Comparison of ENCODE assay signal across 13 cellular contexts in genomic region chr18:68177807-68178702, GRCh38.
DNase-seq lines count a peak whose midpoint lies in the region; ATAC-seq, FAIRE-seq and TF ChIP-seq lines count a peak whose summit lies in the region.
"Had no signal": no experiment of that assay in that cellular context is flagged by ENCODE, and none has a peak within 500 bp of the region (broad histone marks: within the 10 kb centered on the region; RNA-seq: fewer than 3 reads in every experiment).

No MANE protein-coding gene starts in this region.

- no peak overlapping the region for H2AFZ ChIP-seq in fibroblast of lung (ENCODE audit: low read length)

- H3K4me3 ChIP-seq in fibroblast of lung (replicated peaks in 1 of 4; ENCODE audit: control extremely low read depth in 1 of 4, insufficient read depth in 1 of 4, low read depth in 3 of 4, low read length in 4 of 4), result no peak overlapping the region
- no peak overlapping the region for H3K4me3 ChIP-seq in small intestine (ENCODE audit: low read depth in 1 of 2, low read length in 2 of 2)
- H3K4me3 ChIP-seq: heart right ventricle had no signal

- no peaks in the 10 kb centered on the region for H4K20me1 ChIP-seq in fibroblast of lung (ENCODE audit: control insufficient read depth, extremely low read depth, insufficient read depth, low read length)

- no peaks in the 10 kb centered on the region for H3K79me2 ChIP-seq in fibroblast of lung (ENCODE audit: control insufficient read depth, insufficient read depth, low read length)

- H3K27me3 ChIP-seq in fibroblast of lung (ENCODE audit: control insufficient read depth, insufficient read depth, low read length), result no peaks in the 10 kb centered on the region
- H3K27me3 ChIP-seq in small intestine (ENCODE audit: control insufficient read depth in 2 of 2, insufficient read depth in 2 of 2, low read length in 2 of 2), result no peaks in the 10 kb centered on the region
- H3K27me3 ChIP-seq: heart right ventricle had no signal

- TF ChIP-seq CTCF in fibroblast of lung (conservative IDR thresholded peaks at IDR 0.05 in 1 of 2, IDR thresholded peaks at IDR 0.05 in 1 of 2; ENCODE audit: low read depth in 1 of 2, low read length in 2 of 2), result no peak

- no peak overlapping the region for H3K4me2 ChIP-seq in fibroblast of lung (ENCODE audit: extremely low read depth, insufficient read depth, low read length)

- H3K27ac ChIP-seq in fibroblast of lung (ENCODE audit: insufficient read depth, low read length) (peak overlapping the region; percentile 49), small intestine (ENCODE audit: low read depth in 1 of 2, low read length in 1 of 2) (no peak overlapping the region)
- H3K27ac ChIP-seq: heart right ventricle had no signal

- H3K9me3 ChIP-seq in fibroblast of lung (ENCODE audit: control insufficient read depth, insufficient read depth, low read depth, low read length) (no peaks in the 10 kb centered on the region), small intestine (ENCODE audit: control insufficient read depth, low read depth) (no peaks in the 10 kb centered on the region)

- H3K4me1 ChIP-seq in fibroblast of lung (ENCODE audit: control insufficient read depth, extremely low read depth, insufficient read depth, low read length) (peaks cover 3% of the 10 kb centered on the region), small intestine (ENCODE audit: control insufficient read depth in 2 of 2, insufficient read depth in 1 of 2, low read depth in 1 of 2, low read length in 1 of 2) (no peaks in the 10 kb centered on the region)
- H3K4me1 ChIP-seq: heart right ventricle had no signal

- no peak overlapping the region for H3K9ac ChIP-seq in fibroblast of lung (ENCODE audit: insufficient read depth, low read length)

- DNase-seq in NCI-H146 (lab: John Stamatoyannopoulos, UW) (peak; percentile 15), NCI-H146 treated with DMSO at 0.1 percent for 48 hours (lab: John Stamatoyannopoulos, UW; ENCODE audit: unreplicated experiment) (no peak), OCI-M1 (lab: John Stamatoyannopoulos, UW) (peak; percentile 54), fibroblast of lung (ENCODE audit: low read depth in 2 of 2) (peak; percentile 99), small intestine (peak; percentile 14), NCI-H2029 treated with DMSO at 0.1 percent for 48 hours (lab: John Stamatoyannopoulos, UW) (no peak)
- DNase-seq: 8988T, amygdala, H9, heart right ventricle had no signal

- WGBS in small intestine, 3 donors, result 37 to 57% (median 37%) methylated on average over 6 of the region's 6 CpGs

- H3K36me3 ChIP-seq in fibroblast of lung (ENCODE audit: control insufficient read depth, insufficient read depth, low read length) (no peaks in the 10 kb centered on the region), small intestine (ENCODE audit: control insufficient read depth in 2 of 2, insufficient read depth in 2 of 2, low read length in 2 of 2) (no peaks in the 10 kb centered on the region)
- H3K36me3 ChIP-seq: heart right ventricle had no signal

- FAIRE-seq in small intestine (lab: Jason Lieb, UNC), result no peak
- FAIRE-seq: GM12891 had no signal

- no peak for ATAC-seq in GM21367 (IDR thresholded peaks at IDR 0.05; ENCODE audit: unreplicated experiment)
- ATAC-seq in GM19452 (IDR thresholded peaks at IDR 0.05; ENCODE audit: unreplicated experiment), result no peak
- ATAC-seq: heart right ventricle had no signal

Comparison
In these comparisons a context has a peak if more than half of its experiments do, and no peak if none do; other contexts are left out.
1. DNase-seq: peak in NCI-H146 (single experiment), OCI-M1 (single experiment), fibroblast of lung (2 of 2) and small intestine (single experiment); none in NCI-H146 treated with DMSO at 0.1 percent for 48 hours (single experiment) and NCI-H2029 treated with DMSO at 0.1 percent for 48 hours (single experiment).